In the genomic region with DNA sequence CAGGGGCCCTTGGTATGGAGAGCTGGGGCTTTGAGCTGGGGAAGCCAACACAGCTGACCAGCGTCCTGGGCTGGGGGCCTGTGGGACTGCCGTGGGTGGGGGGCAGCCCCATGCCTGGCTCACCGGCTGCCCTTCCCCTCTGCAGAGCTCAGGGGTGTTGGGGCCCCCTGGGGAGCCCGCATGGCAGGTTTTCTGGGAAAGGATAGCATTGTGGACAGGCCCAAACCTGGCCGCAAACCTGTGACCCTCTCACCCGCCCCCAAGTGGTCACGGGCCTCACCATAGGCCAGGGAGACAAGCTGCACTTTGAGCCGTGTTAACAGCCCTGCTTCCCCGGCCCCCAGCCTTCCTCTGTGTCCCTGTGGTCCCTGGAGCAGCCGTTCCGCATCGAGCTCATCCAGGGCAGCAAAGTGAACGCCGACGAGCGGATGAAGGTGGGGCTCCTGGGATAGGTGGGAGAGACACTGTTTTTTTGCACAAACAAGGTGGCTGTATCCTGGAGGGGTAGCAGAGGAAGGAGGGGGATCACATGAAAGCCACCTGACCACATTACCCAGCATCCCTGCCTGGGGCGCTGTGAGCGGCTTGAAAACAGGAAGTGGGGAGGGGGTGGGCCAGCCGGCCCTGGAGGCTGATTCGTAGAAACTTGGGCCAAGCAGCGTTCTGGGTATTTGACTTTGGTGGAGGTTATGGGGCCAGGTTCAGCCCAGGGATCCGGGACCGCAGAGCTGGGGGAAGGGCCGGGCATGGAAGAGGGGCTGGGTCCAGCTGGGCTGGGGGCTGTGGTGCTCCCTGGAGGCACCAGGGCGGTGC, we compare ENCODE assay signal across 1 cellular context.
TF ChIP-seq lines count a peak whose summit lies in the region.

No MANE protein-coding gene starts in this region.

TF ChIP-seq in HepG2, 621 proteins besides CTCF, POLR2A, EP300 and RAD21 (continued from another document and continues in another):
- peak; percentile 75; the same call in 1 of the 2 replicates for TF ChIP-seq ZNF775 (CRISPR knock-in tag; IDR thresholded peaks at IDR 0.05; ENCODE audit: borderline replicate concordance)
- TF ChIP-seq, protein P1, sequence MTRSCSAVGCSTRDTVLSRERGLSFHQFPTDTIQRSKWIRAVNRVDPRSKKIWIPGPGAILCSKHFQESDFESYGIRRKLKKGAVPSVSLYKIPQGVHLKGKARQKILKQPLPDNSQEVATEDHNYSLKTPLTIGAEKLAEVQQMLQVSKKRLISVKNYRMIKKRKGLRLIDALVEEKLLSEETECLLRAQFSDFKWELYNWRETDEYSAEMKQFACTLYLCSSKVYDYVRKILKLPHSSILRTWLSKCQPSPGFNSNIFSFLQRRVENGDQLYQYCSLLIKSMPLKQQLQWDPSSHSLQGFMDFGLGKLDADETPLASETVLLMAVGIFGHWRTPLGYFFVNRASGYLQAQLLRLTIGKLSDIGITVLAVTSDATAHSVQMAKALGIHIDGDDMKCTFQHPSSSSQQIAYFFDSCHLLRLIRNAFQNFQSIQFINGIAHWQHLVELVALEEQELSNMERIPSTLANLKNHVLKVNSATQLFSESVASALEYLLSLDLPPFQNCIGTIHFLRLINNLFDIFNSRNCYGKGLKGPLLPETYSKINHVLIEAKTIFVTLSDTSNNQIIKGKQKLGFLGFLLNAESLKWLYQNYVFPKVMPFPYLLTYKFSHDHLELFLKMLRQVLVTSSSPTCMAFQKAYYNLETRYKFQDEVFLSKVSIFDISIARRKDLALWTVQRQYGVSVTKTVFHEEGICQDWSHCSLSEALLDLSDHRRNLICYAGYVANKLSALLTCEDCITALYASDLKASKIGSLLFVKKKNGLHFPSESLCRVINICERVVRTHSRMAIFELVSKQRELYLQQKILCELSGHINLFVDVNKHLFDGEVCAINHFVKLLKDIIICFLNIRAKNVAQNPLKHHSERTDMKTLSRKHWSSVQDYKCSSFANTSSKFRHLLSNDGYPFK (CRISPR knock-in tag; IDR thresholded peaks at IDR 0.05; ENCODE audit: borderline replicate concordance): peak; percentile 68; the same call in 1 of the 2 replicates
- peak; percentile 85 for TF ChIP-seq ZNF317 (CRISPR knock-in tag; IDR thresholded peaks at IDR 0.05)
- peak; percentile 67; the same call in 1 of the 2 replicates for TF ChIP-seq PRDM10 (CRISPR knock-in tag; IDR thresholded peaks at IDR 0.05; ENCODE audit: low read depth)
- 0 out of 2 replicates have a peak, but pooled peaks have one; percentile 9 for TF ChIP-seq NFE2 (CRISPR knock-in tag; IDR thresholded peaks at IDR 0.05)
- TF ChIP-seq ZNF776 (CRISPR knock-in tag; IDR thresholded peaks at IDR 0.05): peak; percentile 66; the same call in 1 of the 2 replicates
- TF ChIP-seq ZNF720 (CRISPR knock-in tag; IDR thresholded peaks at IDR 0.05): no peak
- no peak for TF ChIP-seq ZNF790 (CRISPR knock-in tag; IDR thresholded peaks at IDR 0.05; ENCODE audit: borderline replicate concordance)
- TF ChIP-seq ZNF879 (CRISPR knock-in tag; IDR thresholded peaks at IDR 0.05): peak; percentile 58; the same call in 1 of the 2 replicates
- TF ChIP-seq ZNF576 (CRISPR knock-in tag; IDR thresholded peaks at IDR 0.05): 0 out of 2 replicates have a peak, but pooled peaks have one; percentile 31
- TF ChIP-seq, protein P2, sequence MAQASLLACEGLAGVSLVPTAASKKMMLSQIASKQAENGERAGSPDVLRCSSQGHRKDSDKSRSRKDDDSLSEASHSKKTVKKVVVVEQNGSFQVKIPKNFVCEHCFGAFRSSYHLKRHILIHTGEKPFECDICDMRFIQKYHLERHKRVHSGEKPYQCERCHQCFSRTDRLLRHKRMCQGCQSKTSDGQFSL (CRISPR knock-in tag; IDR thresholded peaks at IDR 0.05): peak; percentile 78
- TF ChIP-seq ZBTB37 (CRISPR knock-in tag; IDR thresholded peaks at IDR 0.05): peak; percentile 22; the same call in 1 of the 2 replicates
- TF ChIP-seq ZIK1 (CRISPR knock-in tag; IDR thresholded peaks at IDR 0.05; ENCODE audit: borderline replicate concordance, low read depth): peak; percentile 49; the same call in 1 of the 2 replicates
- TF ChIP-seq BATF2 (CRISPR knock-in tag; IDR thresholded peaks at IDR 0.05): no peak
- TF ChIP-seq ZNF264 (CRISPR knock-in tag; IDR thresholded peaks at IDR 0.05): no peak
- TF ChIP-seq ZNF292 (CRISPR knock-in tag; IDR thresholded peaks at IDR 0.05; ENCODE audit: borderline replicate concordance, low read depth): peak; percentile 82; the same call in 1 of the 2 replicates
- TF ChIP-seq ZNF275 (CRISPR knock-in tag; IDR thresholded peaks at IDR 0.05; ENCODE audit: borderline replicate concordance): peak; percentile 92
- TF ChIP-seq TSC22D2 (CRISPR knock-in tag; IDR thresholded peaks at IDR 0.05; ENCODE audit: borderline replicate concordance): peak; percentile 81
- peak; percentile 96 for TF ChIP-seq DMAP1 (CRISPR knock-in tag; IDR thresholded peaks at IDR 0.05)
- TF ChIP-seq ZNF34 (CRISPR knock-in tag; IDR thresholded peaks at IDR 0.05; ENCODE audit: borderline replicate concordance): peak; percentile 98
- TF ChIP-seq NFIC (IDR thresholded peaks at IDR 0.05; ENCODE audit: low read length): peak; percentile 30; the same call in 1 of the 2 replicates
- TF ChIP-seq ZNF7 (CRISPR knock-in tag; IDR thresholded peaks at IDR 0.05): no peak
- TF ChIP-seq ZNF562 (CRISPR knock-in tag; IDR thresholded peaks at IDR 0.05; ENCODE audit: borderline replicate concordance): no peak
- peak; percentile 73; the same call in 1 of the 2 replicates for TF ChIP-seq KDM5A (IDR thresholded peaks at IDR 0.05; ENCODE audit: borderline replicate concordance, low read length)
- TF ChIP-seq FOXA1 (IDR thresholded peaks at IDR 0.05): no peak
- peak; percentile 44; the same call in 1 of the 2 replicates for TF ChIP-seq FOXA1 (CRISPR knock-in tag; IDR thresholded peaks at IDR 0.05)
- 0 out of 2 replicates have a peak, but pooled peaks have one; percentile 68 for TF ChIP-seq RFXANK (CRISPR knock-in tag; IDR thresholded peaks at IDR 0.05)
- peak; percentile 74; the same call in 1 of the 2 replicates for TF ChIP-seq ZNF501 (CRISPR knock-in tag; IDR thresholded peaks at IDR 0.05)
- TF ChIP-seq ZNF331 (CRISPR knock-in tag; IDR thresholded peaks at IDR 0.05): peak; percentile 46; the same call in 1 of the 2 replicates
- no peak for TF ChIP-seq TCF7L2 (IDR thresholded peaks at IDR 0.05; ENCODE audit: low read depth, low read length)
- no peak for TF ChIP-seq ARID2 (CRISPR knock-in tag; IDR thresholded peaks at IDR 0.05; ENCODE audit: borderline replicate concordance)
- TF ChIP-seq ZKSCAN5 (CRISPR knock-in tag; IDR thresholded peaks at IDR 0.05): no peak
- no peak for TF ChIP-seq CHD4 (IDR thresholded peaks at IDR 0.05; ENCODE audit: borderline replicate concordance, low read length)
- TF ChIP-seq ZNF737 (CRISPR knock-in tag; IDR thresholded peaks at IDR 0.05; ENCODE audit: borderline replicate concordance): no peak
- TF ChIP-seq ZBTB46 (CRISPR knock-in tag; IDR thresholded peaks at IDR 0.05; ENCODE audit: borderline replicate concordance): no peak
- no peak for TF ChIP-seq ZNF780A (CRISPR knock-in tag; IDR thresholded peaks at IDR 0.05)
- TF ChIP-seq ZNF704 (CRISPR knock-in tag; IDR thresholded peaks at IDR 0.05; ENCODE audit: borderline replicate concordance): peak; percentile 53; the same call in 1 of the 2 replicates
- peak; percentile 69 for TF ChIP-seq FOXC1 (CRISPR knock-in tag; IDR thresholded peaks at IDR 0.05; ENCODE audit: borderline replicate concordance)
- TF ChIP-seq, protein P3, sequence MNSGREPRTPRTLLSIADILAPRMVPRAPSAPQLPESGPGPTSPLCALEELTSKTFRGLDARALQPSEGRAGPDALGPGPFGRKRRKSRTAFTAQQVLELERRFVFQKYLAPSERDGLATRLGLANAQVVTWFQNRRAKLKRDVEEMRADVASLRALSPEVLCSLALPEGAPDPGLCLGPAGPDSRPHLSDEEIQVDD (CRISPR knock-in tag; IDR thresholded peaks at IDR 0.05; ENCODE audit: borderline replicate concordance): no peak
- TF ChIP-seq ZNF569 (CRISPR knock-in tag; IDR thresholded peaks at IDR 0.05; ENCODE audit: borderline replicate concordance): no peak; the same call in 1 of the 2 replicates
- no peak for TF ChIP-seq ZNF672 (CRISPR knock-in tag; IDR thresholded peaks at IDR 0.05)
